ENCODE assay signal across 24 cellular contexts in the genomic region with DNA sequence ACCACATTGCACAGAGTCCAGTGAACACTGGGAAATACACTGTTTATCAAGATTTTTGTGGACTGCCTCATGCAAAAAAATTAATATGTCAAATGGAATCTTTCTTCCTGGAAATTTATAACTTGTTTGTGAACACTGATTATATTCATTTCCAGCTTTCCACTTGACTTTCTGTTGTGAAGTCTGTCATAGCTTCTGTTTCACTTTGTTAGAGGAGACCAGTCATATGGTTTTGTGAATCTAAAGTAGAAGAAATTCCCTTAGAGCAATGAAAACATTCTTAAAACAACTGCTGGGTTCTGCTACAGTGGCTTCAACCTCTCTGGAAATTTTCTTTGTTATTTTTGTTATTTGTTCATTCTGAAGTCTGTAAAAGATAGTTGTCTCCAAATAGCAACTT.
DNase-seq lines count a peak whose midpoint lies in the region; ATAC-seq and TF ChIP-seq lines count a peak whose summit lies in the region.
"Had no signal": no experiment of that assay in that cellular context is flagged by ENCODE, and none has a peak within 500 bp of the region (broad histone marks: within the 10 kb centered on the region; RNA-seq: fewer than 3 reads in every experiment).

No MANE protein-coding gene starts in this region.

- H3K9me3 Mint-ChIP-seq in activated naive CD4-positive, alpha-beta T cell treated with anti-CD3 and anti-CD28 coated beads for 36 hours: no peaks in the 10 kb centered on the region
- H3K9me3 Mint-ChIP-seq in natural killer cell: no peaks in the 10 kb centered on the region
- H3K9me3 Mint-ChIP-seq: neural progenitor cell; T-helper 1 cell treated with Interleukin-12 subunit alpha and Interleukin-12 subunit beta and Interleukin-4 antibody, amounts not matched to agents 30 μg/mL and 1 μg/mL, for 36 hours had no signal

- H3K27me3 ChIP-seq in esophagus muscularis mucosa (no peaks in the 10 kb centered on the region), tibial artery (no peaks in the 10 kb centered on the region), hepatocyte (no peaks in the 10 kb centered on the region)
- H3K27me3 ChIP-seq: adrenal gland, BE2C, brain microvascular endothelial cell, heart right ventricle, neural progenitor cell had no signal

- no peaks in the 10 kb centered on the region for H3K79me2 ChIP-seq in hepatocyte

- TF ChIP-seq CTCF in esophagus muscularis mucosa (IDR thresholded peaks at IDR 0.05): no peak
- no peak for TF ChIP-seq CTCF in tibial artery (IDR thresholded peaks at IDR 0.05)
- TF ChIP-seq CTCF in natural killer cell (IDR thresholded peaks at IDR 0.05): no peak
- TF ChIP-seq CTCF in hepatocyte (IDR thresholded peaks at IDR 0.05; ENCODE audit: poor library complexity): no peak

- no peak for TF ChIP-seq POLR2A in esophagus muscularis mucosa (IDR thresholded peaks at IDR 0.05; ENCODE audit: low read depth)

- intact Hi-C loops in activated naive CD4-positive, alpha-beta T cell treated with anti-CD3 and anti-CD28 coated beads for 36 hours (cut with micrococcal nuclease): loop anchor here (1.0 to 5.0 kb wide), 3 partner anchors 54 to 677 kb away; a partner anchor contains a TSS
- intact Hi-C loops in esophagus muscularis mucosa (cut with DNase I) (no loop called here), tibial artery (cut with DNase I; ENCODE audit: low total_unique reads) (no loop called here), natural killer cell (cut with micrococcal nuclease) (no loop called here)

- H4K20me1 ChIP-seq in hepatocyte (ENCODE audit: insufficient read depth, poor library complexity, severe bottlenecking): no peaks in the 10 kb centered on the region

- H3K27me3 Mint-ChIP-seq in activated naive CD4-positive, alpha-beta T cell treated with anti-CD3 and anti-CD28 coated beads for 36 hours (ENCODE audit: low read depth): peaks cover 3% of the 10 kb centered on the region
- H3K27me3 Mint-ChIP-seq in natural killer cell (ENCODE audit: low read depth in 2 of 2): peaks cover 6 to 68% of the 10 kb centered on the region in 2 donors

- H3K4me3 ChIP-seq in esophagus muscularis mucosa: no peak overlapping the region
- no peak overlapping the region for H3K4me3 ChIP-seq in tibial artery
- H3K4me3 ChIP-seq in hepatocyte: no peak overlapping the region
- H3K4me3 ChIP-seq: adrenal gland, heart right ventricle, neural progenitor cell, prostate gland had no signal

- peak; percentile 49 for ATAC-seq in HG03095 (IDR thresholded peaks at IDR 0.05; ENCODE audit: unreplicated experiment)
- no peak for ATAC-seq in natural killer cell
- ATAC-seq in GM21576 (IDR thresholded peaks at IDR 0.05; ENCODE audit: unreplicated experiment): no peak
- ATAC-seq: activated CD8-positive, alpha-beta memory T cell treated with anti-CD3 and anti-CD28 coated beads, Interleukin-2, amount 10 ng/mL, durations not matched to agents 7 days and 5 days; HCT116 had no signal

- no peaks in the 10 kb centered on the region for H3K9me2 ChIP-seq in hepatocyte (replicated peaks; ENCODE audit: insufficient read depth)

- H3K4me1 ChIP-seq in esophagus muscularis mucosa (peaks cover 0 to 47% (median 33%) of the 10 kb centered on the region in 4 donors), tibial artery (peaks cover 0 to 78% (median 32%) of the 10 kb centered on the region in 4 donors), hepatocyte (ENCODE audit: insufficient read depth) (peaks cover 6% of the 10 kb centered on the region)
- H3K4me1 ChIP-seq: adrenal gland, heart right ventricle, prostate gland had no signal

- H3K27ac ChIP-seq in esophagus muscularis mucosa (replicated peaks in 1 of 4) (peak overlapping the region; percentile 37 to 68 (median 60)), tibial artery (peak overlapping the region; percentile 63 to 71), hepatocyte (no peak overlapping the region)
- H3K27ac ChIP-seq: adrenal gland, brain microvascular endothelial cell, neural progenitor cell, prostate gland had no signal

- no peak overlapping the region for H2AFZ ChIP-seq in hepatocyte
- H2AFZ ChIP-seq: neural progenitor cell had no signal

- H3K36me3 ChIP-seq in esophagus muscularis mucosa: no peaks in the 10 kb centered on the region
- no peaks in the 10 kb centered on the region for H3K36me3 ChIP-seq in tibial artery
- no peaks in the 10 kb centered on the region for H3K36me3 ChIP-seq in hepatocyte (replicated peaks; ENCODE audit: insufficient read depth, low read depth)
- H3K36me3 ChIP-seq: adrenal gland, BE2C, brain microvascular endothelial cell, heart right ventricle, neural progenitor cell, prostate gland had no signal

- no peak for TF ChIP-seq EP300 in esophagus muscularis mucosa (IDR thresholded peaks at IDR 0.05)

- CTCF ChIA-PET in activated naive CD4-positive, alpha-beta T cell treated with anti-CD3 and anti-CD28 coated beads for 36 hours (lab: Charles Lee): interaction anchor here (1.8 kb wide), 2 partner anchors 18 to 52 kb away, joined by 3 to 4 read pairs; no protein-coding TSS in a partner anchor

- DNase-seq in activated naive CD4-positive, alpha-beta T cell treated with anti-CD3 and anti-CD28 coated beads for 36 hours: no peak
- no peak for DNase-seq in activated naive CD4-positive, alpha-beta T cell treated with anti-CD3 and anti-CD28 coated beads, Interleukin-2, amount 50 U/mL, for 16 hours
- DNase-seq in esophagus muscularis mucosa (ENCODE audit: extremely low spot score) (no peak), tibial artery (no peak), natural killer cell (no peak), hepatocyte (ENCODE audit: low spot score) (no peak)
- DNase-seq: activated CD4-positive, alpha-beta T cell treated with anti-CD3 and anti-CD28 coated beads, Interleukin-2, amount 50 U/mL, for 1 hour; activated CD8-positive, alpha-beta memory T cell treated with anti-CD3 and anti-CD28 coated beads, Interleukin-2, amount 10 ng/mL, durations not matched to agents 7 days and 5 days; activated effector memory CD4-positive, alpha-beta T cell treated with anti-CD3 and anti-CD28 coated beads, Interleukin-2, amount 50 U/mL, for 16 hours; adrenal gland; BE2C; brain microvascular endothelial cell; effector CD8-positive, alpha-beta T cell; GF-D8; heart right ventricle; left cardiac atrium; NCI-H2171 treated with DMSO at 0.1 percent for 48 hours; NCI-H526 had no signal

- H3K4me3 Mint-ChIP-seq in activated naive CD4-positive, alpha-beta T cell treated with anti-CD3 and anti-CD28 coated beads for 36 hours: no peak overlapping the region
- H3K4me3 Mint-ChIP-seq in natural killer cell: no peak overlapping the region
- H3K4me3 Mint-ChIP-seq: activated CD8-positive, alpha-beta memory T cell treated with anti-CD3 and anti-CD28 coated beads, Interleukin-2, amount 10 ng/mL, durations not matched to agents 7 days and 5 days; neural progenitor cell; T-helper 1 cell treated with Interleukin-12 subunit alpha and Interleukin-12 subunit beta and Interleukin-4 antibody, amounts not matched to agents 30 μg/mL and 1 μg/mL, for 36 hours had no signal

- peaks cover 19% of the 10 kb centered on the region for H3K4me1 Mint-ChIP-seq in activated naive CD4-positive, alpha-beta T cell treated with anti-CD3 and anti-CD28 coated beads for 36 hours (ENCODE audit: low read depth)
- H3K4me1 Mint-ChIP-seq in natural killer cell: no peaks in the 10 kb centered on the region
- H3K4me1 Mint-ChIP-seq: activated CD8-positive, alpha-beta memory T cell treated with anti-CD3 and anti-CD28 coated beads, Interleukin-2, amount 10 ng/mL, durations not matched to agents 7 days and 5 days had no signal

- peak overlapping the region; percentile 54 for H3K27ac Mint-ChIP-seq in activated naive CD4-positive, alpha-beta T cell treated with anti-CD3 and anti-CD28 coated beads for 36 hours
- no peak overlapping the region for H3K27ac Mint-ChIP-seq in natural killer cell
- H3K27ac Mint-ChIP-seq: activated CD8-positive, alpha-beta memory T cell treated with anti-CD3 and anti-CD28 coated beads, Interleukin-2, amount 10 ng/mL, durations not matched to agents 7 days and 5 days; neural progenitor cell; T-helper 1 cell treated with Interleukin-12 subunit alpha and Interleukin-12 subunit beta and Interleukin-4 antibody, amounts not matched to agents 30 μg/mL and 1 μg/mL, for 36 hours had no signal

- H3K36me3 Mint-ChIP-seq in activated naive CD4-positive, alpha-beta T cell treated with anti-CD3 and anti-CD28 coated beads for 36 hours (ENCODE audit: low read depth): no peaks in the 10 kb centered on the region
- H3K36me3 Mint-ChIP-seq in natural killer cell: no peaks in the 10 kb centered on the region
- H3K36me3 Mint-ChIP-seq: activated CD8-positive, alpha-beta memory T cell treated with anti-CD3 and anti-CD28 coated beads, Interleukin-2, amount 10 ng/mL, durations not matched to agents 7 days and 5 days; neural progenitor cell had no signal

- no peaks in the 10 kb centered on the region for H3K9me3 ChIP-seq in esophagus muscularis mucosa
- H3K9me3 ChIP-seq in tibial artery: no peaks in the 10 kb centered on the region
- no peaks in the 10 kb centered on the region for H3K9me3 ChIP-seq in hepatocyte (ENCODE audit: low read depth)
- H3K9me3 ChIP-seq: adrenal gland, BE2C, heart right ventricle, prostate gland had no signal

- H3K4me2 ChIP-seq in hepatocyte: no peak overlapping the region
- H3K4me2 ChIP-seq: neural progenitor cell had no signal
